1 cellular context compared by ENCODE assay signal in genomic region chr1:205121660-205122488, GRCh38.
TF ChIP-seq lines count a peak whose summit lies in the region.

A gene with protein sequence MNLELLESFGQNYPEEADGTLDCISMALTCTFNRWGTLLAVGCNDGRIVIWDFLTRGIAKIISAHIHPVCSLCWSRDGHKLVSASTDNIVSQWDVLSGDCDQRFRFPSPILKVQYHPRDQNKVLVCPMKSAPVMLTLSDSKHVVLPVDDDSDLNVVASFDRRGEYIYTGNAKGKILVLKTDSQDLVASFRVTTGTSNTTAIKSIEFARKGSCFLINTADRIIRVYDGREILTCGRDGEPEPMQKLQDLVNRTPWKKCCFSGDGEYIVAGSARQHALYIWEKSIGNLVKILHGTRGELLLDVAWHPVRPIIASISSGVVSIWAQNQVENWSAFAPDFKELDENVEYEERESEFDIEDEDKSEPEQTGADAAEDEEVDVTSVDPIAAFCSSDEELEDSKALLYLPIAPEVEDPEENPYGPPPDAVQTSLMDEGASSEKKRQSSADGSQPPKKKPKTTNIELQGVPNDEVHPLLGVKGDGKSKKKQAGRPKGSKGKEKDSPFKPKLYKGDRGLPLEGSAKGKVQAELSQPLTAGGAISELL (minus strand): TSS chr1:205121978. CDS start chr1:205121873, 105 bp downstream.

TF ChIP-seq in HepG2, 621 proteins besides CTCF, POLR2A, EP300 and RAD21 (continued from another document and continues in another):
- TF ChIP-seq, protein P1, sequence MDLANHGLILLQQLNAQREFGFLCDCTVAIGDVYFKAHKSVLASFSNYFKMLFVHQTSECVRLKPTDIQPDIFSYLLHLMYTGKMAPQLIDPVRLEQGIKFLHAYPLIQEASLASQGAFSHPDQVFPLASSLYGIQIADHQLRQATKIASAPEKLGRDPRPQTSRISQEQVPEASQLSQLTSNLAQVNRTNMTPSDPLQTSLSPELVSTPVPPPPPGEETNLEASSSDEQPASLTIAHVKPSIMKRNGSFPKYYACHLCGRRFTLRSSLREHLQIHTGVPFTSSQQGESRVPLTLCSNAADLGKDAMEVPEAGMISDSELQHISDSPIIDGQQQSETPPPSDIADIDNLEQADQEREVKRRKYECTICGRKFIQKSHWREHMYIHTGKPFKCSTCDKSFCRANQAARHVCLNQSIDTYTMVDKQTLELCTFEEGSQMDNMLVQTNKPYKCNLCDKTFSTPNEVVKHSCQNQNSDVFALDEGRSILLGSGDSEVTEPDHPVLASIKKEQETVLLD (CRISPR knock-in tag; IDR thresholded peaks at IDR 0.05; ENCODE audit: low read depth), result no peak
- TF ChIP-seq FOXK2 (IDR thresholded peaks at IDR 0.05) (peak; percentile 97), REL (CRISPR knock-in tag; conservative IDR thresholded peaks at IDR 0.05) (peak; percentile 47; the same call in 1 of the 2 replicates), PHF20 (CRISPR knock-in tag; IDR thresholded peaks at IDR 0.05) (peak; percentile 98), ZBTB44 (CRISPR knock-in tag; IDR thresholded peaks at IDR 0.05) (no peak; the same call in 1 of the 2 replicates), STAT5B (CRISPR knock-in tag; IDR thresholded peaks at IDR 0.05) (peak; percentile 50; the same call in 1 of the 2 replicates), ZNF562 (CRISPR knock-in tag; IDR thresholded peaks at IDR 0.05; ENCODE audit: borderline replicate concordance) (no peak), CENPX (CRISPR knock-in tag; IDR thresholded peaks at IDR 0.05) (no peak), ZSCAN25 (CRISPR knock-in tag; IDR thresholded peaks at IDR 0.05) (peak; percentile 78; the same call in 1 of the 2 replicates), NFYC (CRISPR knock-in tag; IDR thresholded peaks at IDR 0.05) (no peak), NFE2 (CRISPR knock-in tag; IDR thresholded peaks at IDR 0.05) (no peak), ZNF468 (CRISPR knock-in tag; IDR thresholded peaks at IDR 0.05) (no peak), TRAFD1 (CRISPR knock-in tag; IDR thresholded peaks at IDR 0.05; ENCODE audit: borderline replicate concordance) (no peak), ZNF816 (CRISPR knock-in tag; IDR thresholded peaks at IDR 0.05; ENCODE audit: borderline replicate concordance) (no peak), GLI4 (CRISPR knock-in tag; IDR thresholded peaks at IDR 0.05; ENCODE audit: borderline replicate concordance) (peak; percentile 24; the same call in 1 of the 2 replicates), NONO (IDR thresholded peaks at IDR 0.05) (no peak), NONO (CRISPR knock-in tag; conservative IDR thresholded peaks at IDR 0.05) (peak; percentile 95), ARNT2 (CRISPR knock-in tag; IDR thresholded peaks at IDR 0.05; ENCODE audit: low read depth) (peak; percentile 77), BRCA1 (CRISPR knock-in tag; IDR thresholded peaks at IDR 0.05) (no peak), JUNB (CRISPR knock-in tag; IDR thresholded peaks at IDR 0.05; ENCODE audit: borderline replicate concordance) (no peak), ISX (CRISPR knock-in tag; conservative IDR thresholded peaks at IDR 0.05) (no peak), ZNF230 (CRISPR knock-in tag; IDR thresholded peaks at IDR 0.05) (peak; percentile 70; the same call in 1 of the 2 replicates), ATF3 (CRISPR knock-in tag; IDR thresholded peaks at IDR 0.05) (peak; percentile 80), NFIB (CRISPR knock-in tag; IDR thresholded peaks at IDR 0.05; ENCODE audit: borderline replicate concordance) (no peak), ONECUT2 (CRISPR knock-in tag; IDR thresholded peaks at IDR 0.05) (no peak), SMARCC2 (IDR thresholded peaks at IDR 0.05) (no peak), FOXJ3 (CRISPR knock-in tag; IDR thresholded peaks at IDR 0.05; ENCODE audit: borderline replicate concordance) (0 out of 2 replicates have a peak, but pooled peaks have one; percentile 75), TBX3 (IDR thresholded peaks at IDR 0.05; ENCODE audit: borderline replicate concordance) (peak; percentile 35; the same call in 1 of the 2 replicates), ZNF343 (CRISPR knock-in tag; IDR thresholded peaks at IDR 0.05) (no peak), RXRA (CRISPR knock-in tag; IDR thresholded peaks at IDR 0.05) (peak; percentile 77; the same call in 1 of the 2 replicates), MEF2D (CRISPR knock-in tag; IDR thresholded peaks at IDR 0.05) (peak; percentile 70), ZNF251 (CRISPR knock-in tag; IDR thresholded peaks at IDR 0.05) (no peak), MED13 (CRISPR knock-in tag; IDR thresholded peaks at IDR 0.05) (no peak; the same call in 1 of the 2 replicates), ZMYM2 (CRISPR knock-in tag; IDR thresholded peaks at IDR 0.05) (no peak)
- TF ChIP-seq, protein P2, sequence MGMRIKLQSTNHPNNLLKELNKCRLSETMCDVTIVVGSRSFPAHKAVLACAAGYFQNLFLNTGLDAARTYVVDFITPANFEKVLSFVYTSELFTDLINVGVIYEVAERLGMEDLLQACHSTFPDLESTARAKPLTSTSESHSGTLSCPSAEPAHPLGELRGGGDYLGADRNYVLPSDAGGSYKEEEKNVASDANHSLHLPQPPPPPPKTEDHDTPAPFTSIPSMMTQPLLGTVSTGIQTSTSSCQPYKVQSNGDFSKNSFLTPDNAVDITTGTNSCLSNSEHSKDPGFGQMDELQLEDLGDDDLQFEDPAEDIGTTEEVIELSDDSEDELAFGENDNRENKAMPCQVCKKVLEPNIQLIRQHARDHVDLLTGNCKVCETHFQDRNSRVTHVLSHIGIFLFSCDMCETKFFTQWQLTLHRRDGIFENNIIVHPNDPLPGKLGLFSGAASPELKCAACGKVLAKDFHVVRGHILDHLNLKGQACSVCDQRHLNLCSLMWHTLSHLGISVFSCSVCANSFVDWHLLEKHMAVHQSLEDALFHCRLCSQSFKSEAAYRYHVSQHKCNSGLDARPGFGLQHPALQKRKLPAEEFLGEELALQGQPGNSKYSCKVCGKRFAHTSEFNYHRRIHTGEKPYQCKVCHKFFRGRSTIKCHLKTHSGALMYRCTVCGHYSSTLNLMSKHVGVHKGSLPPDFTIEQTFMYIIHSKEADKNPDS (CRISPR knock-in tag; IDR thresholded peaks at IDR 0.05), result no peak
- TF ChIP-seq, protein P3, sequence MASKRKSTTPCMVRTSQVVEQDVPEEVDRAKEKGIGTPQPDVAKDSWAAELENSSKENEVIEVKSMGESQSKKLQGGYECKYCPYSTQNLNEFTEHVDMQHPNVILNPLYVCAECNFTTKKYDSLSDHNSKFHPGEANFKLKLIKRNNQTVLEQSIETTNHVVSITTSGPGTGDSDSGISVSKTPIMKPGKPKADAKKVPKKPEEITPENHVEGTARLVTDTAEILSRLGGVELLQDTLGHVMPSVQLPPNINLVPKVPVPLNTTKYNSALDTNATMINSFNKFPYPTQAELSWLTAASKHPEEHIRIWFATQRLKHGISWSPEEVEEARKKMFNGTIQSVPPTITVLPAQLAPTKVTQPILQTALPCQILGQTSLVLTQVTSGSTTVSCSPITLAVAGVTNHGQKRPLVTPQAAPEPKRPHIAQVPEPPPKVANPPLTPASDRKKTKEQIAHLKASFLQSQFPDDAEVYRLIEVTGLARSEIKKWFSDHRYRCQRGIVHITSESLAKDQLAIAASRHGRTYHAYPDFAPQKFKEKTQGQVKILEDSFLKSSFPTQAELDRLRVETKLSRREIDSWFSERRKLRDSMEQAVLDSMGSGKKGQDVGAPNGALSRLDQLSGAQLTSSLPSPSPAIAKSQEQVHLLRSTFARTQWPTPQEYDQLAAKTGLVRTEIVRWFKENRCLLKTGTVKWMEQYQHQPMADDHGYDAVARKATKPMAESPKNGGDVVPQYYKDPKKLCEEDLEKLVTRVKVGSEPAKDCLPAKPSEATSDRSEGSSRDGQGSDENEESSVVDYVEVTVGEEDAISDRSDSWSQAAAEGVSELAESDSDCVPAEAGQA (IDR thresholded peaks at IDR 0.05; ENCODE audit: low read depth), result peak; percentile 85
- TF ChIP-seq, protein P3 (CRISPR knock-in tag; IDR thresholded peaks at IDR 0.05; ENCODE audit: borderline replicate concordance), result no peak
- TF ChIP-seq, protein P4, sequence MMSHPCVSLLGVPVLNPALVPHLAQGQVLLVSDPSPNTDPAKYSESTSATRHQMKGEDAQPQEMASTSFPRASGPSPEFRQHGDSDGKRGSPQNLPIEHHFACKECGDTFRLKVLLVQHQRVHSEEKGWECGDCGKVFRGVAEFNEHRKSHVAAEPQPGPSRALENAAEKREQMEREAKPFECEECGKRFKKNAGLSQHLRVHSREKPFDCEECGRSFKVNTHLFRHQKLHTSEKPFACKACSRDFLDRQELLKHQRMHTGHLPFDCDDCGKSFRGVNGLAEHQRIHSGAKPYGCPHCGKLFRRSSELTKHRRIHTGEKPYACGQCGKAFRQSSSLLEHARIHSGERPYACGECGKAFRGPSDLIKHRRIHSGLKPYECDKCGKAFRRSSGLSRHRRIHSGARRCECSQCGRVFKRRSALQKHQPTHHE (CRISPR knock-in tag; IDR thresholded peaks at IDR 0.05; ENCODE audit: borderline replicate concordance), result no peak; the same call in 1 of the 2 replicates
- TF ChIP-seq, protein P5, sequence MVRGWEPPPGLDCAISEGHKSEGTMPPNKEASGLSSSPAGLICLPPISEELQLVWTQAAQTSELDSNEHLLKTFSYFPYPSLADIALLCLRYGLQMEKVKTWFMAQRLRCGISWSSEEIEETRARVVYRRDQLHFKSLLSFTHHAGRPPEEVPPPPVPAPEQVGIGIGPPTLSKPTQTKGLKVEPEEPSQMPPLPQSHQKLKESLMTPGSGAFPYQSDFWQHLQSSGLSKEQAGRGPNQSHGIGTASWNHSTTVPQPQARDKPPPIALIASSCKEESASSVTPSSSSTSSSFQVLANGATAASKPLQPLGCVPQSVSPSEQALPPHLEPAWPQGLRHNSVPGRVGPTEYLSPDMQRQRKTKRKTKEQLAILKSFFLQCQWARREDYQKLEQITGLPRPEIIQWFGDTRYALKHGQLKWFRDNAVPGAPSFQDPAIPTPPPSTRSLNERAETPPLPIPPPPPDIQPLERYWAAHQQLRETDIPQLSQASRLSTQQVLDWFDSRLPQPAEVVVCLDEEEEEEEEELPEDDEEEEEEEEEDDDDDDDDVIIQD (CRISPR knock-in tag; IDR thresholded peaks at IDR 0.05; ENCODE audit: low read depth), result no peak
- TF ChIP-seq, protein P6, sequence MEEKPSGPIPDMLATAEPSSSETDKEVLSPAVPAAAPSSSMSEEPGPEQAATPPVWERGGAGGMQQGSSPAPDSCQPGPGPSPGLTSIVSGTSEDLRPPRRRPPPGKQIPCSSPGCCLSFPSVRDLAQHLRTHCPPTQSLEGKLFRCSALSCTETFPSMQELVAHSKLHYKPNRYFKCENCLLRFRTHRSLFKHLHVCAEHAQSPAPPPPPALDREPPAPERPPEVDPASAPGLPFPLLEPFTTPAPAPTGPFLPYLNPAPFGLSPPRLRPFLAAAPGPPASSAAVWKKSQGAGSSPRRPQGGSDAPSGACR (CRISPR knock-in tag; IDR thresholded peaks at IDR 0.05), result peak; percentile 84; the same call in 1 of the 2 replicates
